Comparison of ENCODE assay signal across 24 cellular contexts in genomic region chr14:69916396-69916795, GRCh38. TPM values are rescaled to one million over a fixed set of nuclear protein-coding genes. Genes with fewer than 3 reads are reported as not detected.
DNase-seq lines count a peak whose midpoint lies in the region; ATAC-seq, FAIRE-seq and TF ChIP-seq lines count a peak whose summit lies in the region.
"Had no signal": no experiment of that assay in that cellular context is flagged by ENCODE, and none has a peak within 500 bp of the region (broad histone marks: within the 10 kb centered on the region; RNA-seq: fewer than 3 reads in every experiment).

No MANE protein-coding gene starts in this region.

- TF ChIP-seq CTCF in H9 (conservative IDR thresholded peaks at IDR 0.05) (no peak), bronchial epithelial cell (IDR thresholded peaks at IDR 0.05; ENCODE audit: insufficient read depth, low read length, severe bottlenecking) (no peak), HepG2 (CRISPR knock-in tag; IDR thresholded peaks at IDR 0.05) (no peak), psoas muscle (IDR thresholded peaks at IDR 0.05) (no peak), neural progenitor cell (IDR thresholded peaks at IDR 0.05) (no peak)

- no peak overlapping the region for H3K23ac ChIP-seq in H9 (ENCODE audit: insufficient read length, low read depth, low read length)

- H3K36me3 Mint-ChIP-seq in H9 (ENCODE audit: insufficient read depth in 1 of 3, low read depth in 3 of 3) (no peaks in the 10 kb centered on the region), neural progenitor cell (peaks cover 2% of the 10 kb centered on the region)
- H3K36me3 Mint-ChIP-seq: CD14-positive monocyte; CD8-positive, alpha-beta memory T cell had no signal

- no peak overlapping the region for H4K8ac ChIP-seq in H9 (replicated peaks; ENCODE audit: insufficient read length, low read depth, low read length)

- no peak overlapping the region for H2BK5ac ChIP-seq in H9 (ENCODE audit: insufficient read length, low read length)

- H2BK12ac ChIP-seq in H9 (ENCODE audit: insufficient read length, low read depth, low read length) = no peak overlapping the region

- no peak overlapping the region for H3K56ac ChIP-seq in H9 (ENCODE audit: insufficient read length, low read depth, low read length)

- TF ChIP-seq RAD21 in HepG2 (CRISPR knock-in tag; IDR thresholded peaks at IDR 0.05) = no peak

- FAIRE-seq in bronchial epithelial cell (lab: Jason Lieb, UNC) (peak; percentile 64), HepG2 (lab: Jason Lieb, UNC) (no peak), frontal cortex (lab: Jason Lieb, UNC) (no peak)
- FAIRE-seq: A549, GM12891 had no signal

- no peaks in the 10 kb centered on the region for H3K27me3 ChIP-seq in H9 (ENCODE audit: insufficient read depth, low read length)
- H3K27me3 ChIP-seq in bronchial epithelial cell (ENCODE audit: control insufficient read depth, insufficient read depth, low read length) = no peaks in the 10 kb centered on the region
- H3K27me3 ChIP-seq in HepG2 (ENCODE audit: control insufficient read depth in 1 of 2, insufficient read depth in 2 of 2, low read length in 2 of 2) = no peaks in the 10 kb centered on the region
- peaks cover 0 to 5% (median 0%) of the 10 kb centered on the region in 3 donors for H3K27me3 ChIP-seq in psoas muscle (ENCODE audit: insufficient read depth in 3 of 3, low read length in 2 of 3)
- H3K27me3 ChIP-seq in neural progenitor cell = no peaks in the 10 kb centered on the region
- H3K27me3 ChIP-seq: BE2C; BLaER1 treated with 17β-estradiol and CSF1 and Interleukin-3, amounts not matched to agents 10 nM and 100 nM had no signal

- DNase-seq in H9 = no peak
- no peak for DNase-seq in bronchial epithelial cell (ENCODE audit: low read depth)
- DNase-seq in HepG2 (ENCODE audit: low spot score) = no peak
- DNase-seq in frontal cortex (ENCODE audit: low spot score in 2 of 2) = no peak
- DNase-seq in psoas muscle = no peak
- no peak for DNase-seq in neural progenitor cell (ENCODE audit: low spot score)
- DNase-seq: 8988T; ACHN; AML-193; BE2C; CD4-positive, alpha-beta T cell; CD8-positive, alpha-beta memory T cell; DMS53; DMS79 treated with DMSO at 0.1 percent for 48 hours; GF-D8; GM23248; HFFc6 had no signal

- no peak overlapping the region for H2AK5ac ChIP-seq in H9 (ENCODE audit: insufficient read length, low read length)

- H3K4me2 ChIP-seq in H9 (ENCODE audit: insufficient read depth, insufficient read length, low read length) (no peak overlapping the region), HepG2 (ENCODE audit: low read depth, low read length) (no peak overlapping the region), neural progenitor cell (no peak overlapping the region)
- H3K4me2 ChIP-seq: A549; BLaER1 treated with 17β-estradiol and CSF1 and Interleukin-3, amounts not matched to agents 10 nM and 100 nM had no signal

- H3K27me3 Mint-ChIP-seq in H9 (ENCODE audit: low read depth) (peaks cover 2% of the 10 kb centered on the region; the same call in 1 of the 2 replicates), neural progenitor cell (ENCODE audit: insufficient read depth, low read depth) (no peaks in the 10 kb centered on the region)

- H2AFZ ChIP-seq in H9 (ENCODE audit: low read length) (no peak overlapping the region), HepG2 (ENCODE audit: low read length) (no peak overlapping the region), neural progenitor cell (replicated peaks) (no peak overlapping the region)
- H2AFZ ChIP-seq: GM23248 had no signal

- H3K79me2 ChIP-seq in H9 (ENCODE audit: insufficient read depth, low read length) (no peaks in the 10 kb centered on the region), HepG2 (ENCODE audit: insufficient read depth, low read length) (peaks cover 22% of the 10 kb centered on the region), neural progenitor cell (ENCODE audit: low read depth) (peaks cover 100% of the 10 kb centered on the region)

- peaks cover 3% of the 10 kb centered on the region for H3F3A ChIP-seq in neural progenitor cell (ENCODE audit: low read depth)

- H3K4me3 ChIP-seq in bronchial epithelial cell (ENCODE audit: low read depth, low read length) (no peak overlapping the region), HepG2 (replicated peaks in 1 of 3; ENCODE audit: insufficient read depth in 1 of 3, low read depth in 2 of 3, low read length in 3 of 3) (no peak overlapping the region), psoas muscle (no peak overlapping the region), neural progenitor cell (no peak overlapping the region)
- H3K4me3 ChIP-seq: A549; BLaER1 treated with 17β-estradiol and CSF1 and Interleukin-3, amounts not matched to agents 10 nM and 100 nM; GM23248; HAP-1 had no signal

- no peak for TF ChIP-seq EP300 in HepG2 (IDR thresholded peaks at IDR 0.05; ENCODE audit: low read depth in 2 of 2, low read length in 2 of 2)
- no peak for TF ChIP-seq EP300 in HepG2 (CRISPR knock-in tag; IDR thresholded peaks at IDR 0.05; ENCODE audit: borderline replicate concordance)

- no peak overlapping the region for H3K18ac ChIP-seq in H9 (ENCODE audit: insufficient read length, low read depth, low read length)

- POLR2A ChIA-PET in HepG2 (lab: Yijun Ruan, JAX) = interaction anchor here (1.4 kb wide), 2 partner anchors 28 to 37 kb away, joined by 5 to 6 read pairs; partner anchors contain the start of gene SMOC1

- CTCF ChIA-PET in HepG2 (lab: Yijun Ruan, JAX; ENCODE audit: low intra/inter-chr PET ratio, low total read pairs) = no interaction called here

- no TSS peak for BruUV-seq in HepG2 (replicated peaks; lab: Mats Ljungman, UMichigan)

- H3K4me1 Mint-ChIP-seq in H9 = peaks cover 17 to 20% of the 10 kb centered on the region in 2 experiments
- H3K4me1 Mint-ChIP-seq in neural progenitor cell = peaks cover 14% of the 10 kb centered on the region
- H3K4me1 Mint-ChIP-seq: CD14-positive monocyte; CD8-positive, alpha-beta memory T cell had no signal

- ATAC-seq in HepG2 = no peak
- ATAC-seq in psoas muscle = no peak
- ATAC-seq in HG03354 (IDR thresholded peaks at IDR 0.05; ENCODE audit: poor library complexity, severe bottlenecking, unreplicated experiment) = no peak
- ATAC-seq: A549 had no signal

- H3K36me3 ChIP-seq in bronchial epithelial cell (ENCODE audit: control insufficient read depth, insufficient read depth, low read length) (no peaks in the 10 kb centered on the region), HepG2 (replicated peaks in 1 of 2; ENCODE audit: control insufficient read depth in 1 of 2, insufficient read depth in 2 of 2, low read length in 2 of 2) (no peaks in the 10 kb centered on the region), psoas muscle (ENCODE audit: insufficient read depth in 1 of 2, low read depth in 1 of 2) (no peaks in the 10 kb centered on the region), neural progenitor cell (no peaks in the 10 kb centered on the region)
- H3K36me3 ChIP-seq: BE2C; BLaER1 treated with 17β-estradiol and CSF1 and Interleukin-3, amounts not matched to agents 10 nM and 100 nM; HAP-1 had no signal

- H4K91ac ChIP-seq in H9 (ENCODE audit: insufficient read length, low read depth, low read length) = no peak overlapping the region

- WGBS in H9 (ENCODE audit: extremely low coverage, insufficient read length, low lambda C conversion rate) = no CpG with 5 or more reads among the region's 1 CpG
- 100% methylated on average over 1 of the region's 1 CpG for WGBS in HepG2 (ENCODE audit: low lambda C conversion rate)
- WGBS in psoas muscle, 3 donors = 70 to 76% (median 75%) methylated on average over 1 of the region's 1 CpG

- no peaks in the 10 kb centered on the region for H3K79me1 ChIP-seq in H9 (ENCODE audit: insufficient read depth, low read depth, low read length, poor library complexity, severe bottlenecking)

- H3K4me3 Mint-ChIP-seq in H9 (no peak overlapping the region), neural progenitor cell (no peak overlapping the region)
- H3K4me3 Mint-ChIP-seq: CD14-positive monocyte; CD4-positive, alpha-beta T cell; CD8-positive, alpha-beta memory T cell; HFFc6 had no signal

- H3K23me2 ChIP-seq in H9 (ENCODE audit: insufficient read length, low read depth, low read length, poor library complexity, severe bottlenecking) = no peaks in the 10 kb centered on the region

- H3K4me1 ChIP-seq in H9 (ENCODE audit: insufficient read depth, low read length) (no peaks in the 10 kb centered on the region), HepG2 (ENCODE audit: insufficient read depth, low read length) (peaks cover 35% of the 10 kb centered on the region), psoas muscle (no peaks in the 10 kb centered on the region), neural progenitor cell (peaks cover 22% of the 10 kb centered on the region)
- H3K4me1 ChIP-seq: BE2C; BLaER1 treated with 17β-estradiol and CSF1 and Interleukin-3, amounts not matched to agents 10 nM and 100 nM; HAP-1 had no signal

- H3K9ac ChIP-seq in H9 (ENCODE audit: extremely low read depth, insufficient read length, low read length) = no peak overlapping the region
- no peak overlapping the region for H3K9ac ChIP-seq in HepG2 (ENCODE audit: insufficient read depth, low read depth, low read length)
- no peak overlapping the region for H3K9ac ChIP-seq in neural progenitor cell
- H3K9ac ChIP-seq: BLaER1 treated with 17β-estradiol and CSF1 and Interleukin-3, amounts not matched to agents 10 nM and 100 nM; GM23248 had no signal

- H2BK120ac ChIP-seq in H9 (ENCODE audit: low read depth, low read length, poor library complexity, severe bottlenecking) = no peak overlapping the region

- in situ Hi-C loops in HepG2 (cut with HindIII; ENCODE audit: extremely low pct_ligation_motif_present, low pct_unique_long_range_greater_than_20kb) = no loop called here

- H3K27ac Mint-ChIP-seq in H9 (peak overlapping the region in 1 of 3 experiments; percentile 6; a peak in 1 of 7 replicates), neural progenitor cell (no peak overlapping the region)
- H3K27ac Mint-ChIP-seq: CD4-positive, alpha-beta T cell; CD8-positive, alpha-beta memory T cell; HFFc6 had no signal

- H3K9me3 Mint-ChIP-seq in H9 = no peaks in the 10 kb centered on the region
- no peaks in the 10 kb centered on the region for H3K9me3 Mint-ChIP-seq in neural progenitor cell
- H3K9me3 Mint-ChIP-seq: CD14-positive monocyte; CD4-positive, alpha-beta T cell; CD8-positive, alpha-beta memory T cell had no signal

- no peak overlapping the region for H3T11ph ChIP-seq in H9 (ENCODE audit: low read length)

- no peak overlapping the region for H3K4ac ChIP-seq in H9 (ENCODE audit: low read depth, low read length)

- H3K9me3 ChIP-seq in H9 (ENCODE audit: control insufficient read depth, low read depth, low read length) = no peaks in the 10 kb centered on the region
- H3K9me3 ChIP-seq in HepG2 (ENCODE audit: low read length) = no peaks in the 10 kb centered on the region
- no peaks in the 10 kb centered on the region for H3K9me3 ChIP-seq in psoas muscle
- H3K9me3 ChIP-seq in neural progenitor cell (ENCODE audit: low read depth) = no peaks in the 10 kb centered on the region
- H3K9me3 ChIP-seq: A549, BE2C, HAP-1 had no signal

- H2BK20ac ChIP-seq in H9 (ENCODE audit: low read depth, low read length, poor library complexity, severe bottlenecking) = no peak overlapping the region

- no peak overlapping the region for H2BK15ac ChIP-seq in H9 (ENCODE audit: low read depth, low read length)

- no peaks in the 10 kb centered on the region for H4K20me1 ChIP-seq in H9 (ENCODE audit: control insufficient read depth, insufficient read depth, insufficient read length)
- no peaks in the 10 kb centered on the region for H4K20me1 ChIP-seq in HepG2 (ENCODE audit: insufficient read depth, low read length)
- H4K20me1 ChIP-seq in neural progenitor cell (ENCODE audit: low read depth) = peaks cover 100% of the 10 kb centered on the region
- H4K20me1 ChIP-seq: BLaER1 treated with 17β-estradiol and CSF1 and Interleukin-3, amounts not matched to agents 10 nM and 100 nM had no signal

- H3K27ac ChIP-seq in H9 (ENCODE audit: insufficient read length, low read depth, low read length) (no peak overlapping the region), HepG2 (ENCODE audit: extremely low read length, insufficient read depth, low read length) (no peak overlapping the region), psoas muscle (no peak overlapping the region), neural progenitor cell (no peak overlapping the region)
- H3K27ac ChIP-seq: BLaER1 treated with 17β-estradiol and CSF1 and Interleukin-3, amounts not matched to agents 10 nM and 100 nM; GM23248 had no signal

- intact Hi-C loops in HepG2 (cut with micrococcal nuclease; ENCODE audit: unreplicated experiment) (no loop called here), psoas muscle (cut with DNase I) (no loop called here)

- TF ChIP-seq POLR2A in HepG2 (IDR thresholded peaks at IDR 0.05; ENCODE audit: insufficient read depth in 1 of 2, low read depth in 2 of 2, low read length in 2 of 2) = no peak

- peak overlapping the region; percentile 8; the same call in 1 of the 2 replicates for H3K14ac ChIP-seq in H9 (ENCODE audit: insufficient read depth, low read length)

- H4K5ac ChIP-seq in H9 (ENCODE audit: insufficient read length, low read depth, low read length) = no peak overlapping the region

RNA-seq across cellular contexts. Expression of gene SMOC1, which starts 37.2 kb away (rescaled TPM):
- total RNA-seq in H9 (2021) (0.68 and 0.72 TPM in 2 replicates), bronchial epithelial cell (10.8 and 16.3 TPM in 2 replicates), HepG2 (2016; rRNA removed; fragmentation: Illumina TruSeq; extraction: Trizol) (7.3 and 17.8 TPM in 2 replicates), frontal cortex (12.2 TPM), psoas muscle (10 to 100 TPM in 1 of 4 donors, 1 to 10 TPM in 3; 4.2 to 10.1 (median 5.2) TPM), neural progenitor cell (ENCODE audit: low replicate concordance) (89.3 and 158 TPM in 2 replicates)
- total RNA-seq in HepG2 (2016; cell fraction: cytosol; rRNA removed; fragmentation: Illumina TruSeq; extraction: Trizol; ENCODE audit: low read depth) = 9.0 and 10.2 TPM in 2 replicates
- total RNA-seq in HepG2 (2016; cell fraction: insoluble cytoplasmic fraction; rRNA removed; fragmentation: Illumina TruSeq; extraction: Trizol) = 6.2 and 18.0 TPM in 2 replicates
- total RNA-seq in HepG2 (2016; cell fraction: membrane; rRNA removed; fragmentation: Illumina TruSeq; extraction: Trizol) = 6.9 and 8.3 TPM in 2 replicates
- total RNA-seq in HepG2 (2016; cell fraction: nucleus; rRNA removed; fragmentation: Illumina TruSeq; extraction: Trizol) = 20.7 and 28.1 TPM in 2 replicates
- polyA plus RNA-seq in HepG2 (2011; rRNA removed) (35.6 and 42.1 TPM in 2 replicates), psoas muscle (10 to 100 TPM in 2 of 3 donors, 1 to 10 TPM in 1; 3.2 to 10.6 (median 10.1) TPM)
- 32.2 and 39.1 TPM in 2 replicates for polyA plus RNA-seq in HepG2 (2011; cell fraction: cytosol; rRNA removed)
- polyA plus RNA-seq in HepG2 (2011; cell fraction: nucleus; rRNA removed) = 47.2 and 50.5 TPM in 2 replicates
- polyA plus RNA-seq in HepG2 (2012) = 31.2 and 40.4 TPM in 2 replicates
- polyA plus RNA-seq in HepG2 (2016; cell fraction: cytosol; fragmentation: Illumina TruSeq; extraction: Trizol; ENCODE audit: low read depth) = 2.0 and 2.9 TPM in 2 replicates
- 11.7 and 14.0 TPM in 2 replicates for polyA plus RNA-seq in HepG2 (2016; cell fraction: insoluble cytoplasmic fraction; fragmentation: Illumina TruSeq; extraction: Trizol; ENCODE audit: low read depth)
- 3.9 TPM in 2 replicates for polyA plus RNA-seq in HepG2 (2016; cell fraction: membrane; fragmentation: Illumina TruSeq; extraction: Trizol; ENCODE audit: low read depth)
- polyA plus RNA-seq in HepG2 (2016; cell fraction: nucleus; fragmentation: Illumina TruSeq; extraction: Trizol; ENCODE audit: insufficient read depth, low read depth) = 47.9 and 54.1 TPM in 2 replicates
- 31.7 and 106 TPM in 2 replicates for polyA minus RNA-seq in HepG2 (2011; rRNA and poly(A)+ RNA removed; ENCODE audit: low replicate concordance)
- polyA minus RNA-seq in HepG2 (2011; cell fraction: cytosol; rRNA and poly(A)+ RNA removed) = 26.9 and 29.0 TPM in 2 replicates
- 31.0 and 31.3 TPM in 2 replicates for polyA minus RNA-seq in HepG2 (2011; cell fraction: nucleus; rRNA and poly(A)+ RNA removed)
- total RNA-seq: CD4-positive, alpha-beta T cell; CD8-positive, alpha-beta memory T cell; G401; HFFc6 had no signal
- polyA plus RNA-seq: CD14-positive monocyte; CD8-positive, alpha-beta memory T cell had no signal
